In the genomic region with DNA sequence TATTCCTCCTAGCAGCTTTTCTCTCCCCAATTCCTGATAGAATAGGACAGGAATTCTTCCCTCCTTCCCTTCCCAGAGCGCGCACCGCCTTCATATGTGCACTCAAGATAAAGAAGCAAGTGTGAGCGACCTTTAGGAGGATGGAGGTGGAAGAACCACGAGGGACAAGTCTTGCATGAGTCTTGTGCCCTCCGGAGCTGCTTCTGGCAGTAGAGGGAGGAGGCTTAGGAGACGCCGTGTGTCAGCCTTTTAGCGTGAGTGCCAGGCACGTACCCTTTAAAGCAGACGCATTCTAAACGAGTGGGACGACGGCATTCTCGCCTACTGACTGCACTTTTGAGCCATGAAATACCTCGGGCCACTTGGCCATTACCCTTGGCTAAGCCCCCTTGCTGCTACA, we compare ENCODE assay signal across 13 cellular contexts.
DNase-seq lines count a peak whose midpoint lies in the region; ATAC-seq and TF ChIP-seq lines count a peak whose summit lies in the region.
"Had no signal": no experiment of that assay in that cellular context is flagged by ENCODE, and none has a peak within 500 bp of the region (broad histone marks: within the 10 kb centered on the region; RNA-seq: fewer than 3 reads in every experiment).

No MANE protein-coding gene starts in this region.

- H3K4me3 ChIP-seq in dorsolateral prefrontal cortex (peak overlapping the region in 35 of 59 donors; percentile 0 to 50 (median 26)), psoas muscle (peak overlapping the region; percentile 22)
- H3K4me3 ChIP-seq: BLaER1 treated with 17β-estradiol and CSF1 and Interleukin-3, amounts not matched to agents 10 nM and 100 nM; K562 had no signal

- peaks cover 0 to 17% of the 10 kb centered on the region in 2 donors for H3K36me3 ChIP-seq in psoas muscle (ENCODE audit: insufficient read depth in 1 of 2, low read depth in 1 of 2)

- no peaks in the 10 kb centered on the region for H3K27me3 ChIP-seq in dorsolateral prefrontal cortex
- no peaks in the 10 kb centered on the region for H3K27me3 ChIP-seq in psoas muscle (ENCODE audit: insufficient read depth in 3 of 3, low read length in 2 of 3)
- H3K27me3 ChIP-seq: BLaER1 treated with 17β-estradiol and CSF1 and Interleukin-3, amounts not matched to agents 10 nM and 100 nM had no signal

- H3K27ac ChIP-seq in angular gyrus (ENCODE audit: low read depth, low read length) (peak overlapping the region; percentile 67), dorsolateral prefrontal cortex (peak overlapping the region in 58 of 59 donors; percentile 9 to 89 (median 76)), psoas muscle (peak overlapping the region; percentile 71), temporal lobe (ENCODE audit: low read depth, low read length) (peak overlapping the region; percentile 50)
- H3K27ac ChIP-seq: BLaER1 treated with 17β-estradiol and CSF1 and Interleukin-3, amounts not matched to agents 10 nM and 100 nM had no signal

- intact Hi-C loops in dorsolateral prefrontal cortex (cut with DNase I), result no loop called here
- intact Hi-C loops in psoas muscle (cut with DNase I), result loop anchor here (2.0 to 5.0 kb wide), 2 partner anchors 116 kb away; partner anchors contain the start of gene MBNL2 (in 2 of the 2)

- WGBS in psoas muscle, 3 donors, result 55 to 70% (median 68%) methylated on average over 16 of the region's 16 CpGs

- peak; percentile 29 to 76 (median 70) for ATAC-seq in psoas muscle
- ATAC-seq in GM18858 (IDR thresholded peaks at IDR 0.05; ENCODE audit: unreplicated experiment), result no peak

- peak in 2 of 10 donors; percentile 26 to 43 for DNase-seq in dorsolateral prefrontal cortex
- peak in 1 of 2 donors; percentile 58 for DNase-seq in psoas muscle
- no peak for DNase-seq in central memory CD4-positive, alpha-beta T cell
- no peak for DNase-seq in SHP77 treated with DMSO at 0.1 percent for 48 hours (lab: John Stamatoyannopoulos, UW)
- DNase-seq: CD8-positive, alpha-beta memory T cell; DMS53; NCI-H1105; NCI-H2081 treated with DMSO at 0.1 percent for 48 hours had no signal

- no peaks in the 10 kb centered on the region for H3K9me3 ChIP-seq in psoas muscle

- peaks cover 44% of the 10 kb centered on the region for H3K4me1 ChIP-seq in psoas muscle

- no peak for TF ChIP-seq CTCF in dorsolateral prefrontal cortex (IDR thresholded peaks at IDR 0.05 in 54 of 56, conservative IDR thresholded peaks at IDR 0.05 in 2 of 56; ENCODE audit: low read depth in 1 of 56, partially characterized antibody in 56 of 56)
- no peak for TF ChIP-seq CTCF in psoas muscle (IDR thresholded peaks at IDR 0.05)

Comparison
In these comparisons a context has a peak if more than half of its experiments do, and no peak if none do; other contexts are left out.
1. intact Hi-C loops: an anchor here in psoas muscle (2.0 to 5.0 kb wide); none called in dorsolateral prefrontal cortex.